ENCODE assay signal across 10 cellular contexts in genomic region chr13:99380921-99381645, GRCh38.
DNase-seq lines count a peak whose midpoint lies in the region; ATAC-seq and FAIRE-seq lines count a peak whose summit lies in the region.
"Had no signal": no experiment of that assay in that cellular context is flagged by ENCODE, and none has a peak within 500 bp of the region (broad histone marks: within the 10 kb centered on the region; RNA-seq: fewer than 3 reads in every experiment).

No MANE protein-coding gene starts in this region.

- ATAC-seq in GM18498 (IDR thresholded peaks at IDR 0.05; ENCODE audit: unreplicated experiment), result peak; percentile 81
- ATAC-seq in HG02798 (IDR thresholded peaks at IDR 0.05; ENCODE audit: poor library complexity, unreplicated experiment), result peak; percentile 85
- peak; percentile 86 for ATAC-seq in activated CD8-positive, alpha-beta memory T cell treated with anti-CD3 and anti-CD28 coated beads, Interleukin-2, amount 10 ng/mL, durations not matched to agents 7 days and 5 days
- ATAC-seq in naive B cell (ENCODE audit: low read depth in 2 of 2), result no peak
- no peak for ATAC-seq in GM21360 (IDR thresholded peaks at IDR 0.05; ENCODE audit: unreplicated experiment)

- no peak overlapping the region for H3K4me3 Mint-ChIP-seq in activated CD8-positive, alpha-beta memory T cell treated with anti-CD3 and anti-CD28 coated beads, Interleukin-2, amount 10 ng/mL, durations not matched to agents 7 days and 5 days
- H3K4me3 Mint-ChIP-seq in naive B cell, result peak overlapping the region in 7 of 8 donors; percentile 13 to 81 (median 35)

- peaks cover 74% of the 10 kb centered on the region for H3K4me1 Mint-ChIP-seq in activated CD8-positive, alpha-beta memory T cell treated with anti-CD3 and anti-CD28 coated beads, Interleukin-2, amount 10 ng/mL, durations not matched to agents 7 days and 5 days
- peaks cover 71 to 81% (median 73%) of the 10 kb centered on the region in 3 donors for H3K4me1 Mint-ChIP-seq in naive B cell

- peak overlapping the region; percentile 85 for H3K27ac Mint-ChIP-seq in activated CD8-positive, alpha-beta memory T cell treated with anti-CD3 and anti-CD28 coated beads, Interleukin-2, amount 10 ng/mL, durations not matched to agents 7 days and 5 days
- peak overlapping the region; percentile 88 to 100 (median 94) for H3K27ac Mint-ChIP-seq in naive B cell

- H3K9me3 Mint-ChIP-seq in activated CD8-positive, alpha-beta memory T cell treated with anti-CD3 and anti-CD28 coated beads, Interleukin-2, amount 10 ng/mL, durations not matched to agents 7 days and 5 days (ENCODE audit: low read depth), result no peaks in the 10 kb centered on the region
- H3K9me3 Mint-ChIP-seq in naive B cell, result no peaks in the 10 kb centered on the region

- CTCF ChIA-PET in activated CD8-positive, alpha-beta memory T cell treated with anti-CD3 and anti-CD28 coated beads, Interleukin-2, amount 10 ng/mL, durations not matched to agents 7 days and 5 days (lab: Charles Lee), result interaction anchor here (0.8 to 12.4 kb wide), 16 partner anchors 9 to 507 kb away, joined by 3 to 208 read pairs (median 4); partner anchors contain the start of gene UBAC2

- H3K27me3 Mint-ChIP-seq in activated CD8-positive, alpha-beta memory T cell treated with anti-CD3 and anti-CD28 coated beads, Interleukin-2, amount 10 ng/mL, durations not matched to agents 7 days and 5 days, result no peaks in the 10 kb centered on the region
- no peaks in the 10 kb centered on the region for H3K27me3 Mint-ChIP-seq in naive B cell

- no peak for FAIRE-seq in urothelium cell line (lab: Jason Lieb, UNC)
- FAIRE-seq: endometrium had no signal

- DNase-seq in activated CD8-positive, alpha-beta memory T cell treated with anti-CD3 and anti-CD28 coated beads, Interleukin-2, amount 10 ng/mL, durations not matched to agents 7 days and 5 days, result peak; percentile 90
- DNase-seq in naive B cell, result no peak
- no peak for DNase-seq in urothelium cell line (ENCODE audit: low spot score)
- no peak for DNase-seq in NCI-H2081 treated with DMSO at 0.1 percent for 48 hours (lab: John Stamatoyannopoulos, UW)
- no peak for DNase-seq in HUDEP-2 (lab: John Stamatoyannopoulos, UW; ENCODE audit: unreplicated experiment in 76 of 76)
- DNase-seq: DMS 273 treated with DMSO at 0.1 percent for 48 hours had no signal

- peaks cover 41% of the 10 kb centered on the region for H3K36me3 Mint-ChIP-seq in activated CD8-positive, alpha-beta memory T cell treated with anti-CD3 and anti-CD28 coated beads, Interleukin-2, amount 10 ng/mL, durations not matched to agents 7 days and 5 days
- H3K36me3 Mint-ChIP-seq in naive B cell, result peaks cover 8 to 21% of the 10 kb centered on the region in 2 donors

Comparison
In these comparisons a context has a peak if more than half of its experiments do, and no peak if none do; other contexts are left out.
1. ATAC-seq: peak in GM18498 (single experiment), HG02798 (single experiment) and activated CD8-positive, alpha-beta memory T cell treated with anti-CD3 and anti-CD28 coated beads, Interleukin-2, amount 10 ng/mL, durations not matched to agents 7 days and 5 days (single experiment); none in naive B cell (0 of 2) and GM21360 (single experiment).